Comparison of ENCODE assay signal across 1 cellular context in the genomic region with DNA sequence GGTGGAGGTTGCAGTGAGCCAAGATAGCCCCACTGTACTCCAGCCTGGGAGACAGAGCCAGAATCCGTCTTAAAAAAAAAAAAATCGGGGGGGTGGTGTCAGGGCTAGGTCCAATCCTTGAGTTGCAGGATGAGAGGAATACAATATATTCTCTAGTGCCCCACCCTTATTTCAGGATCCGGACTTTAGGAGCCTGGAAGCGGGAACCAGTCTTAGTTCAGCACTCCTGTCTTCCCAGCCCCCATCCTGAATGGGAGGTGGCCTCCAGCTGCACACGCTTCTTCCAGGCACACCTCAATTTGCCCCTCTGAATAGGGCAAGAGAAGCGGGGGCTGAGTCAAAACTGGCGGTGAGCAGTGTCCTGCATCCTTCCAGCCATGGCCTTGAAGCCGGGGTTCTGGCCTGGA.
TF ChIP-seq lines count a peak whose summit lies in the region.

No MANE protein-coding gene starts in this region.

TF ChIP-seq in H1, 55 proteins besides CTCF, POLR2A, EP300 and RAD21:
- TF ChIP-seq CTBP2 (IDR thresholded peaks at IDR 0.05; ENCODE audit: borderline replicate concordance, insufficient read depth, insufficient read length, low read length) = no peak
- TF ChIP-seq SRF (IDR thresholded peaks at IDR 0.05; ENCODE audit: low read depth, low read length) = no peak
- TF ChIP-seq BACH1 (IDR thresholded peaks at IDR 0.05; ENCODE audit: low read length) = no peak
- no peak for TF ChIP-seq KDM5A (IDR thresholded peaks at IDR 0.05; ENCODE audit: low read length)
- TF ChIP-seq MAFK (IDR thresholded peaks at IDR 0.05; ENCODE audit: low read depth, low read length) = no peak
- TF ChIP-seq EGR1 (IDR thresholded peaks at IDR 0.05; ENCODE audit: borderline replicate concordance, low read depth, low read length) = no peak
- TF ChIP-seq SP1 (IDR thresholded peaks at IDR 0.05; ENCODE audit: low read depth, low read length) = no peak
- TF ChIP-seq SAP30 (IDR thresholded peaks at IDR 0.05; ENCODE audit: insufficient read depth, insufficient replicate concordance, low read length) = no peak
- peak; percentile 52; the same call in 1 of the 2 replicates for TF ChIP-seq ATF3 (IDR thresholded peaks at IDR 0.05; ENCODE audit: insufficient read depth, low read depth, low read length)
- no peak for TF ChIP-seq RNF2 (IDR thresholded peaks at IDR 0.05; ENCODE audit: borderline replicate concordance, low read depth, low read length, missing control alignments, poor library complexity, severe bottlenecking)
- TF ChIP-seq BCL11A (IDR thresholded peaks at IDR 0.05; ENCODE audit: low read depth in 2 of 2, low read length in 2 of 2) = no peak
- TF ChIP-seq POU5F1 (IDR thresholded peaks at IDR 0.05; ENCODE audit: low read depth, low read length) = no peak
- no peak for TF ChIP-seq CHD1 (IDR thresholded peaks at IDR 0.05; ENCODE audit: low read depth, low read length)
- TF ChIP-seq SP4 (IDR thresholded peaks at IDR 0.05; ENCODE audit: low read length) = no peak
- TF ChIP-seq TAF1 (IDR thresholded peaks at IDR 0.05; ENCODE audit: low read depth, low read length) = peak; percentile 30; the same call in 1 of the 2 replicates
- peak; percentile 72 for TF ChIP-seq USF2 (IDR thresholded peaks at IDR 0.05; ENCODE audit: low read length)
- TF ChIP-seq CHD2 (IDR thresholded peaks at IDR 0.05; ENCODE audit: low read length) = no peak
- TF ChIP-seq RXRA (IDR thresholded peaks at IDR 0.05; ENCODE audit: insufficient read depth, low read depth, low read length) = no peak
- TF ChIP-seq FOSL1 (IDR thresholded peaks at IDR 0.05; ENCODE audit: insufficient read depth, low read depth, low read length) = no peak
- no peak for TF ChIP-seq CBX5 (IDR thresholded peaks at IDR 0.05; ENCODE audit: low read depth, low read length)
- no peak for TF ChIP-seq TCF12 (IDR thresholded peaks at IDR 0.05; ENCODE audit: low read depth, low read length)
- TF ChIP-seq JUND (IDR thresholded peaks at IDR 0.05; ENCODE audit: low read length) = no peak
- no peak for TF ChIP-seq SIX5 (IDR thresholded peaks at IDR 0.05; ENCODE audit: low read depth, low read length)
